In genomic region chr2:170238776-170239175, GRCh38 we compare ENCODE assay signal across 20 cellular contexts.
"Had no signal": no experiment of that assay in that cellular context is flagged by ENCODE, and none has a peak within 500 bp of the region (broad histone marks: within the 10 kb centered on the region; RNA-seq: fewer than 3 reads in every experiment).

No MANE protein-coding gene starts in this region.

- H3K36me3 Mint-ChIP-seq: activated CD4-positive, alpha-beta memory T cell treated with anti-CD3 and anti-CD28 coated beads for 36 hours; activated naive CD4-positive, alpha-beta T cell treated with anti-CD3 and anti-CD28 coated beads, Interleukin-2, amount 50 U/mL, for 24 hours; memory B cell; natural killer cell had no signal

- H3K27ac ChIP-seq: breast epithelium had no signal

- DNase-seq: activated CD4-positive, alpha-beta memory T cell treated with anti-CD3 and anti-CD28 coated beads for 36 hours; activated CD4-positive, alpha-beta T cell treated with anti-CD3 and anti-CD28 coated beads, Interleukin-2, amount 10 ng/mL, durations not matched to agents 24 days and 14 days; activated CD4-positive, CD25-positive, alpha-beta regulatory T cell treated with anti-CD3 and anti-CD28 coated beads, Interleukin-2, amount 50 U/mL, for 72 hours; activated CD8-positive, alpha-beta memory T cell treated with anti-CD3 and anti-CD28 coated beads, Interleukin-2, amount 50 U/mL, for 48 hours; activated naive CD8-positive, alpha-beta T cell treated with anti-CD3 and anti-CD28 coated beads, Interleukin-2, amount 50 U/mL, for 24 hours; activated T-cell treated with anti-CD3 and anti-CD28 coated beads, Interleukin-2, amount 50 U/mL, for 24 hours; amygdala; central memory CD4-positive, alpha-beta T cell; hippocampal formation; natural killer cell; right cardiac atrium; stimulated activated CD4-positive, alpha-beta T cell treated with anti-CD3 and anti-CD28 coated beads, Interleukin-2, amount 100 ng/mL, for 48 hours; stimulated activated naive CD4-positive, alpha-beta T cell treated with Interleukin-2 at 50 U/mL for 16 hours; T-helper 2 cell had no signal

- H3K4me3 ChIP-seq: breast epithelium, tibial nerve had no signal

- H3K27ac Mint-ChIP-seq: activated CD4-positive, alpha-beta memory T cell treated with anti-CD3 and anti-CD28 coated beads for 36 hours; activated CD4-positive, alpha-beta T cell treated with anti-CD3 and anti-CD28 coated beads, Interleukin-2, amount 10 ng/mL, durations not matched to agents 24 days and 14 days; activated naive CD4-positive, alpha-beta T cell treated with anti-CD3 and anti-CD28 coated beads, Interleukin-2, amount 50 U/mL, for 24 hours; activated naive CD8-positive, alpha-beta T cell treated with anti-CD3 and anti-CD28 coated beads, Interleukin-2, amount 50 U/mL, for 24 hours; activated T-cell treated with anti-CD3 and anti-CD28 coated beads, Interleukin-2, amount 50 U/mL, for 24 hours; activated T-helper 2 cell treated with anti-CD3 and anti-CD28 coated beads, Interferon-gamma antibody, Interleukin-2, Interleukin-4, amounts not matched to agents 10 μg/mL and 5 μg/mL and 100 μg/mL, durations not matched to agents 14 hours and 24 hours and 36 hours; memory B cell; natural killer cell had no signal

- H3K4me3 Mint-ChIP-seq: activated CD4-positive, alpha-beta memory T cell treated with anti-CD3 and anti-CD28 coated beads for 36 hours; activated CD4-positive, alpha-beta T cell treated with anti-CD3 and anti-CD28 coated beads, Interleukin-2, amount 10 ng/mL, durations not matched to agents 24 days and 14 days; activated naive CD4-positive, alpha-beta T cell treated with anti-CD3 and anti-CD28 coated beads, Interleukin-2, amount 50 U/mL, for 24 hours; activated naive CD8-positive, alpha-beta T cell treated with anti-CD3 and anti-CD28 coated beads, Interleukin-2, amount 50 U/mL, for 24 hours; activated T-cell treated with anti-CD3 and anti-CD28 coated beads, Interleukin-2, amount 50 U/mL, for 24 hours; memory B cell; natural killer cell had no signal

- H3K27me3 ChIP-seq: tibial nerve had no signal

- H3K36me3 ChIP-seq: breast epithelium, tibial nerve had no signal

- H3K4me1 Mint-ChIP-seq: activated CD4-positive, alpha-beta T cell treated with anti-CD3 and anti-CD28 coated beads, Interleukin-2, amount 10 ng/mL, durations not matched to agents 24 days and 14 days; activated naive CD4-positive, alpha-beta T cell treated with anti-CD3 and anti-CD28 coated beads, Interleukin-2, amount 50 U/mL, for 24 hours; activated naive CD8-positive, alpha-beta T cell treated with anti-CD3 and anti-CD28 coated beads, Interleukin-2, amount 50 U/mL, for 24 hours; memory B cell; natural killer cell had no signal

- H3K9me3 ChIP-seq: breast epithelium, tibial nerve had no signal

- FAIRE-seq: endothelial cell of umbilical vein had no signal

- H3K4me1 ChIP-seq: breast epithelium had no signal

- H3K9me3 Mint-ChIP-seq: activated CD4-positive, alpha-beta memory T cell treated with anti-CD3 and anti-CD28 coated beads for 36 hours; activated CD4-positive, alpha-beta T cell treated with anti-CD3 and anti-CD28 coated beads, Interleukin-2, amount 10 ng/mL, durations not matched to agents 24 days and 14 days; activated naive CD4-positive, alpha-beta T cell treated with anti-CD3 and anti-CD28 coated beads, Interleukin-2, amount 50 U/mL, for 24 hours; activated naive CD8-positive, alpha-beta T cell treated with anti-CD3 and anti-CD28 coated beads, Interleukin-2, amount 50 U/mL, for 24 hours; activated T-cell treated with anti-CD3 and anti-CD28 coated beads, Interleukin-2, amount 50 U/mL, for 24 hours; activated T-helper 2 cell treated with anti-CD3 and anti-CD28 coated beads, Interferon-gamma antibody, Interleukin-2, Interleukin-4, amounts not matched to agents 10 μg/mL and 5 μg/mL and 100 μg/mL, durations not matched to agents 14 hours and 24 hours and 36 hours; memory B cell; natural killer cell had no signal

- ATAC-seq: activated naive CD8-positive, alpha-beta T cell treated with anti-CD3 and anti-CD28 coated beads, Interleukin-2, amount 50 U/mL, for 24 hours; natural killer cell; right cardiac atrium had no signal
